ENCODE assay signal across 17 cellular contexts in the genomic region with DNA sequence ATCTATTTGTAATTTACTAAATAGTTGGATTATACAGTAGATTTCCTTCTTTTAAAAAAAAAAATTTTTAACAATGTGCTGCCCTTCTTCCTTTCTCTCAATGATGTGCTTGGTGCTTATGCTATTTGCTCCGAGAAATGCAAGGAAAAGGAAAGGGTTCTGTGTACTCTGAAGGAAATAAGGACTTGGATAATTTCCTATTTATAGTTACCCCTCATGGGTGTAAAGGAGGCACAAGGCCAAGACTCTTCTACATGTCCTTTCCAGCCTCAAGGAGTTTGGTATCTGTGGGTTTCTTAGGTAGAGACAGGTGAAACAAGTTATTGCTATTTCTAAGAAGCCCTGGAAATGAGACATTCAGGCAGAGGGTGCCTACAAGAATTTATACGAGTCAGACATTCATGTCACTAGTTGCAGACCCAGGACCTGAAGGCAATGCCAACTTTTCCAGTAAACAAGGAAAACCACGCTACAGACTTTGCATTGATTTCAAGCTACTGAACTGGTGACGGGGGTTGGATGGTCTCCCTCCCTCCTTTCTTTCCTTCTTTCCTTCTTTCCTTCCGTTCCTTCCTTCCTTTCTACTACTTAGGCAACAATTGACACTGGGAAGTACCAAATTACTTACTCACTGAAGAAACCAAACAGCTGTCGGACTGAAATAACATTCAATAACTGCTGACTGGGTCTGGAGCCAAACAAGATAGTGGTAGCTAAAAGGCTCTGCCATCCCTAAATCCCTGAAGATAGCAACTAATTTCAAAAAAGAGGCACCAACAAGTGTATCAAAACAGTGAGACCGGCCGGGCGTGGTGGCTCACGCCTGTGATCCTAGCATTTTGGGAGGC. TPM values are rescaled to one million over a fixed set of nuclear protein-coding genes. Genes with fewer than 3 reads are reported as not detected.
A peak's percentile ranks its signal among the peaks of the same experiment; 100 is the strongest.
DNase-seq lines count a peak whose midpoint lies in the region; ATAC-seq and TF ChIP-seq lines count a peak whose summit lies in the region.
"Had no signal": no experiment of that assay in that cellular context is flagged by ENCODE, and none has a peak within 500 bp of the region (broad histone marks: within the 10 kb centered on the region; RNA-seq: fewer than 3 reads in every experiment).

No MANE protein-coding gene starts in this region.

- no peaks in the 10 kb centered on the region for H3K27me3 Mint-ChIP-seq in naive thymus-derived CD8-positive, alpha-beta T cell

- no peaks in the 10 kb centered on the region for H3K9me3 ChIP-seq in Karpas-422 (ENCODE audit: low read length)
- H3K9me3 ChIP-seq in esophagus muscularis mucosa = no peaks in the 10 kb centered on the region
- H3K9me3 ChIP-seq: BLaER1 treated with 17β-estradiol and CSF1 and Interleukin-3, amounts not matched to agents 10 nM and 100 nM; thyroid gland had no signal

- H3K36me3 Mint-ChIP-seq in naive thymus-derived CD8-positive, alpha-beta T cell = peaks cover 0 to 64% (median 4%) of the 10 kb centered on the region in 3 donors

- peaks cover 19% of the 10 kb centered on the region for H3K4me1 ChIP-seq in Karpas-422 (ENCODE audit: low read length)
- peaks cover 18 to 21% (median 19%) of the 10 kb centered on the region in 4 donors for H3K4me1 ChIP-seq in esophagus muscularis mucosa
- H3K4me1 ChIP-seq: foreskin keratinocyte, parathyroid adenoma had no signal

- no peaks in the 10 kb centered on the region for H3K9me3 Mint-ChIP-seq in naive thymus-derived CD8-positive, alpha-beta T cell

- no peak for TF ChIP-seq CTCF in esophagus muscularis mucosa (IDR thresholded peaks at IDR 0.05)

- WGBS in esophagus muscularis mucosa = 59% methylated on average over 10 of the region's 10 CpGs

- TF ChIP-seq POLR2A in esophagus muscularis mucosa (IDR thresholded peaks at IDR 0.05; ENCODE audit: low read depth) = no peak

- H3K4me3 Mint-ChIP-seq in naive thymus-derived CD8-positive, alpha-beta T cell = no peak overlapping the region

- H3K9ac ChIP-seq in Karpas-422 (ENCODE audit: low read length) = no peak overlapping the region
- H3K9ac ChIP-seq: BLaER1 treated with 17β-estradiol and CSF1 and Interleukin-3, amounts not matched to agents 10 nM and 100 nM; parathyroid adenoma had no signal

- H3K27ac ChIP-seq in Karpas-422 (ENCODE audit: low read length) = peak overlapping the region; percentile 51
- H3K27ac ChIP-seq in esophagus muscularis mucosa (replicated peaks in 1 of 4) = peak overlapping the region in 3 of 4 donors; percentile 9 to 38 (median 14)
- H3K27ac ChIP-seq: foreskin keratinocyte, parathyroid adenoma had no signal

- TF ChIP-seq EP300 in esophagus muscularis mucosa (IDR thresholded peaks at IDR 0.05) = no peak

- H2AFZ ChIP-seq in Karpas-422 (ENCODE audit: low read length) = no peak overlapping the region
- H2AFZ ChIP-seq: parathyroid adenoma had no signal

- H3K4me2 ChIP-seq in Karpas-422 (ENCODE audit: low read depth, low read length, poor library complexity, severe bottlenecking) = no peak overlapping the region

- peaks cover 25% of the 10 kb centered on the region for H3K36me3 ChIP-seq in Karpas-422 (ENCODE audit: insufficient read depth, low read length)
- H3K36me3 ChIP-seq in esophagus muscularis mucosa = peaks cover 11 to 55% (median 31%) of the 10 kb centered on the region in 4 donors

- H4K20me1 ChIP-seq in Karpas-422 (ENCODE audit: insufficient read depth, low read depth, low read length) = no peaks in the 10 kb centered on the region

- H3K27me3 ChIP-seq in Karpas-422 (ENCODE audit: low read length) (no peaks in the 10 kb centered on the region), esophagus muscularis mucosa (no peaks in the 10 kb centered on the region)
- H3K27me3 ChIP-seq: BLaER1 treated with 17β-estradiol and CSF1 and Interleukin-3, amounts not matched to agents 10 nM and 100 nM; foreskin keratinocyte; thyroid gland had no signal

- POLR2A ChIA-PET in naive thymus-derived CD8-positive, alpha-beta T cell (lab: Charles Lee) = no interaction called here

- intact Hi-C loops in esophagus muscularis mucosa (cut with DNase I) = no loop called here

- H3K9me2 ChIP-seq in Karpas-422 (replicated peaks; ENCODE audit: insufficient read depth, low read length) = no peaks in the 10 kb centered on the region

- H3K4me1 Mint-ChIP-seq in naive thymus-derived CD8-positive, alpha-beta T cell = peaks cover 0 to 15% (median 8%) of the 10 kb centered on the region in 4 donors

- peak overlapping the region in 9 of 10 donors; percentile 5 to 85 (median 41) for H3K27ac Mint-ChIP-seq in naive thymus-derived CD8-positive, alpha-beta T cell

- ATAC-seq in naive thymus-derived CD8-positive, alpha-beta T cell = no peak
- ATAC-seq: foreskin keratinocyte, left lobe of liver had no signal

- H3K79me2 ChIP-seq in Karpas-422 (ENCODE audit: low read length) = peaks cover 40% of the 10 kb centered on the region

- H3K4me3 ChIP-seq in Karpas-422 (ENCODE audit: low read length) = no peak overlapping the region
- H3K4me3 ChIP-seq in esophagus muscularis mucosa = no peak overlapping the region
- H3K4me3 ChIP-seq: BLaER1 treated with 17β-estradiol and CSF1 and Interleukin-3, amounts not matched to agents 10 nM and 100 nM; thyroid gland had no signal

- DNase-seq in AG08395 (ENCODE audit: low spot score) = peak; percentile 8
- peak; percentile 34 for DNase-seq in Karpas-422
- DNase-seq in esophagus muscularis mucosa (ENCODE audit: extremely low spot score) = no peak
- no peak for DNase-seq in naive thymus-derived CD8-positive, alpha-beta T cell
- DNase-seq in NOMO-1 (lab: John Stamatoyannopoulos, UW; ENCODE audit: unreplicated experiment in 2 of 2) = no peak
- DNase-seq in stimulated activated naive CD4-positive, alpha-beta T cell (lab: John Stamatoyannopoulos, UW) = no peak
- no peak for DNase-seq in NCI-H510A (lab: John Stamatoyannopoulos, UW)
- DNase-seq in epidermal melanocyte (ENCODE audit: insufficient read length, low spot score) = no peak
- DNase-seq: central memory CD4-positive, alpha-beta T cell; NCI-H1694; thyroid gland had no signal

RNA-seq across cellular contexts. Expression of gene GHDC, which starts 33.8 kb away (rescaled TPM):
- total RNA-seq in Karpas-422 (2014; rRNA removed; shearing (Covaris generic); ENCODE audit: low replicate concordance) = 14.9 and 28.8 TPM in 2 replicates
- total RNA-seq in esophagus muscularis mucosa = 10 to 100 TPM; 20.3 to 31.3 (median 22.0) TPM
- 10 to 100 TPM; 25.8 to 29.6 TPM for total RNA-seq in naive thymus-derived CD8-positive, alpha-beta T cell
- 10 to 100 TPM; 15.3 to 21.5 (median 17.3) TPM for polyA plus RNA-seq in naive thymus-derived CD8-positive, alpha-beta T cell

RNA-seq across cellular contexts. Expression of gene HCRT, which starts 42.8 kb away (rescaled TPM):
- total RNA-seq in Karpas-422 (2014; rRNA removed; shearing (Covaris generic); ENCODE audit: low replicate concordance) = not detected in 2 replicates
- not detected for total RNA-seq in esophagus muscularis mucosa
- not detected for total RNA-seq in naive thymus-derived CD8-positive, alpha-beta T cell
- not detected for polyA plus RNA-seq in naive thymus-derived CD8-positive, alpha-beta T cell
- total RNA-seq: foreskin keratinocyte; H1; left lobe of liver; T-helper 1 cell treated with Interleukin-12 subunit alpha and Interleukin-12 subunit beta and Interleukin-4 antibody, amounts not matched to agents 30 ng/mL and 1 ng/mL, for 36 hours; thyroid gland had no signal
- polyA plus RNA-seq: foreskin keratinocyte, H1 had no signal

RNA-seq across cellular contexts. Expression of gene KCNH4, which starts 47.1 kb away (rescaled TPM):
- 0.04 TPM in 1 of 2 replicates, not detected in the other for total RNA-seq in Karpas-422 (2014; rRNA removed; shearing (Covaris generic); ENCODE audit: low replicate concordance)
- total RNA-seq in esophagus muscularis mucosa = under 1 TPM; 0.17 to 0.42 (median 0.26) TPM
- total RNA-seq in naive thymus-derived CD8-positive, alpha-beta T cell = under 1 TPM; 0.11 to 0.18 TPM
- not detected for polyA plus RNA-seq in naive thymus-derived CD8-positive, alpha-beta T cell
- total RNA-seq: foreskin keratinocyte, left lobe of liver, thyroid gland had no signal
- polyA plus RNA-seq: foreskin keratinocyte had no signal

RNA-seq across cellular contexts. Expression of gene STAT5B, which starts 48.1 kb away (rescaled TPM):
- 110 and 142 TPM in 2 replicates for total RNA-seq in Karpas-422 (2014; rRNA removed; shearing (Covaris generic); ENCODE audit: low replicate concordance)
- 10 to 100 TPM; 75.0 to 93.4 (median 85.2) TPM for total RNA-seq in esophagus muscularis mucosa
- 100 to 1,000 TPM; 137 to 149 TPM for total RNA-seq in naive thymus-derived CD8-positive, alpha-beta T cell
- polyA plus RNA-seq in naive thymus-derived CD8-positive, alpha-beta T cell = 10 to 100 TPM; 66.3 to 94.0 (median 82.8) TPM

Comparison
In these comparisons a context has a peak if more than half of its experiments do, and no peak if none do; other contexts are left out.
1. DNase-seq: peak in AG08395 (single experiment) and Karpas-422 (single experiment); none in esophagus muscularis mucosa (single experiment), naive thymus-derived CD8-positive, alpha-beta T cell (0 of 10), NOMO-1 (0 of 2), stimulated activated naive CD4-positive, alpha-beta T cell (0 of 6), NCI-H510A (single experiment) and epidermal melanocyte (single experiment).